In the genomic region with DNA sequence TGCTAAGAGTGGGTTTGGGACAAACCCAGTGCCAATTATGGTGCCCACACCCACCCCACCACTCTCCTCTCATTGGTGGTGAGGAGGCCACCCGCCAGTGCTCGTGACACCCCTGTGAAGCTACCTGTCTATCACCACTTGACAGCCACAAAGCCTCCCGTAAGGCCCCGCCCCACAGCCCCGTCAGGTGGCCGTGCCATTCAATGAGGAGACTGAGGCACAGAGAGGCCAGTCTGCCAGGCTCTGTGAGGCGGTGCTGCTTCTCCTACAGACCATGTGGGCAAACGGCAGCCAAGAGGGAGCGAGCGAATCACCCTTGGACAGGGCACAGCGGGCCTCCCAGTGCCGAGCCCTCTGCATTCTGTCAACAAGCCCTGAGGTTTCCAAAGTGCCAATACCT, we compare ENCODE assay signal across 13 cellular contexts. TPM values are rescaled to one million over a fixed set of nuclear protein-coding genes. Genes with fewer than 3 reads are reported as not detected.
A peak's percentile ranks its signal among the peaks of the same experiment; 100 is the strongest.
DNase-seq lines count a peak whose midpoint lies in the region; ATAC-seq, FAIRE-seq and TF ChIP-seq lines count a peak whose summit lies in the region.
"Had no signal": no experiment of that assay in that cellular context is flagged by ENCODE, and none has a peak within 500 bp of the region (broad histone marks: within the 10 kb centered on the region; RNA-seq: fewer than 3 reads in every experiment).

No MANE protein-coding gene starts in this region.

- peaks cover 81% of the 10 kb centered on the region for H3K4me1 ChIP-seq in BLaER1
- H3K4me1 ChIP-seq in HUES6 (ENCODE audit: control insufficient read depth, insufficient read depth, low read length) = peaks cover 69% of the 10 kb centered on the region
- peaks cover 74% of the 10 kb centered on the region for H3K4me1 ChIP-seq in ectodermal cell (ENCODE audit: control insufficient read depth, insufficient read depth, low read length)
- H3K4me1 ChIP-seq in neural progenitor cell = peaks cover 82% of the 10 kb centered on the region

- no peak for ATAC-seq in HG02798 (IDR thresholded peaks at IDR 0.05; ENCODE audit: poor library complexity, unreplicated experiment)

- H3K79me2 ChIP-seq in neural progenitor cell (ENCODE audit: low read depth) = no peaks in the 10 kb centered on the region

- H3K27ac Mint-ChIP-seq in neural progenitor cell = no peak overlapping the region

- no peak for DNase-seq in neural progenitor cell (ENCODE audit: low spot score)
- no peak for DNase-seq in D721Med (ENCODE audit: insufficient read length, low spot score)
- no peak for DNase-seq in NCI-H774 (lab: John Stamatoyannopoulos, UW)
- DNase-seq in GOT3 (lab: John Stamatoyannopoulos, UW) = no peak
- DNase-seq: effector CD8-positive, alpha-beta T cell; KG1; NCI-H2171 had no signal

- H3K27ac ChIP-seq in BLaER1 = peak overlapping the region; percentile 98
- H3K27ac ChIP-seq in HUES6 (ENCODE audit: low read depth, low read length) = no peak overlapping the region; the same call in 1 of the 2 replicates
- peak overlapping the region; percentile 16 for H3K27ac ChIP-seq in ectodermal cell (ENCODE audit: insufficient read depth, low read depth, low read length, poor library complexity, severe bottlenecking)
- no peak overlapping the region for H3K27ac ChIP-seq in neural progenitor cell

- H3K9me3 ChIP-seq in BLaER1 (no peaks in the 10 kb centered on the region), HUES6 (ENCODE audit: control insufficient read depth, insufficient read depth, low read depth, low read length) (no peaks in the 10 kb centered on the region), ectodermal cell (ENCODE audit: control insufficient read depth, low read length) (no peaks in the 10 kb centered on the region), neural progenitor cell (ENCODE audit: low read depth) (no peaks in the 10 kb centered on the region)
- H3K9me3 ChIP-seq: Peyer's patch had no signal

- H3K36me3 ChIP-seq in BLaER1 = no peaks in the 10 kb centered on the region
- no peaks in the 10 kb centered on the region for H3K36me3 ChIP-seq in HUES6 (ENCODE audit: control insufficient read depth, insufficient read depth, low read length)
- no peaks in the 10 kb centered on the region for H3K36me3 ChIP-seq in ectodermal cell (ENCODE audit: control insufficient read depth, insufficient read depth, low read length)
- no peaks in the 10 kb centered on the region for H3K36me3 ChIP-seq in neural progenitor cell
- H3K36me3 ChIP-seq: Peyer's patch had no signal

- H3K4me3 Mint-ChIP-seq in neural progenitor cell = no peak overlapping the region

- FAIRE-seq in D721Med (lab: Jason Lieb, UNC) = no peak
- FAIRE-seq: H54 had no signal

- peak overlapping the region; percentile 98 for H3K4me2 ChIP-seq in BLaER1
- peak overlapping the region; percentile 83 for H3K4me2 ChIP-seq in neural progenitor cell

- peaks cover 12% of the 10 kb centered on the region for H3K27me3 Mint-ChIP-seq in neural progenitor cell (ENCODE audit: insufficient read depth, low read depth)

- H3K27me3 ChIP-seq in BLaER1 (no peaks in the 10 kb centered on the region), HUES6 (ENCODE audit: control insufficient read depth, insufficient read depth, low read length) (no peaks in the 10 kb centered on the region), ectodermal cell (ENCODE audit: control insufficient read depth, insufficient read depth, low read length, poor library complexity, severe bottlenecking) (no peaks in the 10 kb centered on the region), neural progenitor cell (no peaks in the 10 kb centered on the region)
- H3K27me3 ChIP-seq: Peyer's patch had no signal

- peak overlapping the region; percentile 91 for H3K9ac ChIP-seq in BLaER1
- H3K9ac ChIP-seq in HUES6 (ENCODE audit: low read length) = peak overlapping the region; percentile 72
- no peak overlapping the region for H3K9ac ChIP-seq in neural progenitor cell

- no peak overlapping the region for H2AFZ ChIP-seq in neural progenitor cell (replicated peaks)

- H3K9me3 Mint-ChIP-seq in neural progenitor cell = no peaks in the 10 kb centered on the region

- peaks cover 70% of the 10 kb centered on the region for H3K4me1 Mint-ChIP-seq in neural progenitor cell

- 56 to 62% methylated on average over 12 of the region's 12 CpGs for WGBS in ectodermal cell, 2 experiments

- TF ChIP-seq CTCF in neural progenitor cell (IDR thresholded peaks at IDR 0.05) (no peak), D721Med (IDR thresholded peaks at IDR 0.05; ENCODE audit: insufficient read depth, missing control alignments) (no peak)

- peaks cover 25% of the 10 kb centered on the region; the same call in 1 of the 2 replicates for H4K20me1 ChIP-seq in BLaER1
- H4K20me1 ChIP-seq in neural progenitor cell (ENCODE audit: low read depth) = peaks cover 10% of the 10 kb centered on the region

- H3K4me3 ChIP-seq in BLaER1 = peak overlapping the region; percentile 77
- H3K4me3 ChIP-seq in HUES6 (ENCODE audit: low read depth, low read length) = peak overlapping the region; percentile 41; the same call in 1 of the 2 replicates
- H3K4me3 ChIP-seq in ectodermal cell (ENCODE audit: insufficient read depth, low read depth, low read length) = peak overlapping the region; percentile 35
- H3K4me3 ChIP-seq in neural progenitor cell = no peak overlapping the region

- H3K36me3 Mint-ChIP-seq in neural progenitor cell = no peaks in the 10 kb centered on the region

- peaks cover 33% of the 10 kb centered on the region for H3F3A ChIP-seq in neural progenitor cell (ENCODE audit: low read depth)

RNA-seq across cellular contexts. Expression of a gene that starts 53.5 kb away (rescaled TPM):
- 29.6 TPM for polyA plus RNA-seq in ectodermal cell (2013, experiment 1 of 4)
- polyA plus RNA-seq in ectodermal cell (2013, experiment 2 of 4) = 32.4 TPM
- 26.7 TPM for polyA plus RNA-seq in ectodermal cell (2013, experiment 3 of 4)
- 31.2 TPM for polyA plus RNA-seq in ectodermal cell (2013, experiment 4 of 4)
- 8.9 and 19.7 TPM in 2 replicates for total RNA-seq in neural progenitor cell (ENCODE audit: low replicate concordance)

Comparison
In these comparisons a context has a peak if more than half of its experiments do, and no peak if none do; other contexts are left out.
1. H3K27ac ChIP-seq: peak in BLaER1 (single experiment) and ectodermal cell (single experiment); none in HUES6 (single experiment) and neural progenitor cell (single experiment).